ENCODE assay signal across 8 cellular contexts in genomic region chr5:138824924-138825863, GRCh38. TPM values are rescaled to one million over a fixed set of nuclear protein-coding genes. Genes with fewer than 3 reads are reported as not detected.
DNase-seq lines count a peak whose midpoint lies in the region; ATAC-seq and TF ChIP-seq lines count a peak whose summit lies in the region.

No MANE protein-coding gene starts in this region.

- no peaks in the 10 kb centered on the region for H3K9me3 Mint-ChIP-seq in activated T-cell treated with anti-CD3 and anti-CD28 coated beads, Interleukin-2, amount 50 U/mL, for 24 hours
- no peaks in the 10 kb centered on the region for H3K9me3 Mint-ChIP-seq in progenitor cell of endocrine pancreas (ENCODE audit: low read depth)

- H3K27me3 Mint-ChIP-seq in activated T-cell treated with anti-CD3 and anti-CD28 coated beads, Interleukin-2, amount 50 U/mL, for 24 hours: peaks cover 18% of the 10 kb centered on the region
- no peaks in the 10 kb centered on the region for H3K27me3 Mint-ChIP-seq in progenitor cell of endocrine pancreas

- H3K27ac Mint-ChIP-seq in activated T-cell treated with anti-CD3 and anti-CD28 coated beads, Interleukin-2, amount 50 U/mL, for 24 hours: peak overlapping the region; percentile 42
- no peak overlapping the region for H3K27ac Mint-ChIP-seq in progenitor cell of endocrine pancreas

- ATAC-seq in HG02623 (IDR thresholded peaks at IDR 0.05; ENCODE audit: unreplicated experiment) (no peak), HG03469 (IDR thresholded peaks at IDR 0.05; ENCODE audit: unreplicated experiment) (no peak)

- H3K4me3 Mint-ChIP-seq in activated T-cell treated with anti-CD3 and anti-CD28 coated beads, Interleukin-2, amount 50 U/mL, for 24 hours: no peak overlapping the region
- no peak overlapping the region for H3K4me3 Mint-ChIP-seq in progenitor cell of endocrine pancreas (ENCODE audit: low read depth)

- peak; percentile 66 for TF ChIP-seq CTCF in epithelial cell of proximal tubule (conservative IDR thresholded peaks at IDR 0.05; ENCODE audit: low read depth, low read length)
- peak; percentile 67 for TF ChIP-seq CTCF in progenitor cell of endocrine pancreas (IDR thresholded peaks at IDR 0.05; ENCODE audit: unreplicated experiment)

- DNase-seq in activated T-cell treated with anti-CD3 and anti-CD28 coated beads, Interleukin-2, amount 50 U/mL, for 24 hours: no peak
- DNase-seq in activated T-cell treated with anti-CD3 and anti-CD28 coated beads, Interleukin-2, amount 50 U/mL, for 1 hour: no peak
- DNase-seq in NCI-H748 treated with DMSO at 0.1 percent for 48 hours (lab: John Stamatoyannopoulos, UW): peak; percentile 24
- DNase-seq in epithelial cell of proximal tubule (ENCODE audit: low read depth): no peak
- no peak for DNase-seq in progenitor cell of endocrine pancreas (ENCODE audit: low spot score, unreplicated experiment)
- no peak for DNase-seq in NCI-H510A (lab: John Stamatoyannopoulos, UW)

- peaks cover 9% of the 10 kb centered on the region for H3K4me1 Mint-ChIP-seq in activated T-cell treated with anti-CD3 and anti-CD28 coated beads, Interleukin-2, amount 50 U/mL, for 24 hours (ENCODE audit: low read depth)
- H3K4me1 Mint-ChIP-seq in progenitor cell of endocrine pancreas (ENCODE audit: low read depth): no peaks in the 10 kb centered on the region

- no peak overlapping the region for H3K4me3 ChIP-seq in epithelial cell of proximal tubule (ENCODE audit: low read depth, low read length)

- peaks cover 3% of the 10 kb centered on the region for H3K36me3 Mint-ChIP-seq in activated T-cell treated with anti-CD3 and anti-CD28 coated beads, Interleukin-2, amount 50 U/mL, for 24 hours (ENCODE audit: low read depth)
- peaks cover 29% of the 10 kb centered on the region for H3K36me3 Mint-ChIP-seq in progenitor cell of endocrine pancreas (ENCODE audit: insufficient read depth)

RNA-seq across cellular contexts. Expression of gene LRRTM2, which starts 49.9 kb away (rescaled TPM):
- total RNA-seq in epithelial cell of proximal tubule: under 0.01 TPM in 1 of 2 replicates, not detected in the other
- not detected in 2 replicates for total RNA-seq in progenitor cell of endocrine pancreas
